Comparison of ENCODE assay signal across 30 cellular contexts in the genomic region with DNA sequence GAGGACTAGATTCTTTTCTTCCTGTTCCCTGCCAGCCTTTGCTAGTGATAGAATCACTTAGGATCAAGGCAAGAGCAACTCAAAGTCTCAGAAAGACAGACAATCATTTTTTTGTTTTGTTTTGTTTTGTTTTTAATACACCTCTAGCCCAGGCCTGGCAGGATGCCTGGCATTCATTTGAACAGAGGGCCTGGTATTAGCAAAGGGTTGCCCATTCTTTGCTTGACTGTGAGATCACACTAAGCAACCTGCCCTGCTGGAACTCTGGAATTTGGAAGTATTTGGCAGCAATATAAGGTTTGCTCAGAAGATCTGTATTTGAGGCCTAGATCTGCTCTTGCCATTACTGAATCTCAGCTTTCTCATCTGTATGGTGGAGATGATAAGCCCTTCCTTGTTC. TPM values are rescaled to one million over a fixed set of nuclear protein-coding genes. Genes with fewer than 3 reads are reported as not detected.
DNase-seq lines count a peak whose midpoint lies in the region; ATAC-seq and TF ChIP-seq lines count a peak whose summit lies in the region.
"Had no signal": no experiment of that assay in that cellular context is flagged by ENCODE, and none has a peak within 500 bp of the region (broad histone marks: within the 10 kb centered on the region; RNA-seq: fewer than 3 reads in every experiment).

No MANE protein-coding gene starts in this region.

- ATAC-seq in body of pancreas = no peak
- no peak for ATAC-seq in HG03469 (IDR thresholded peaks at IDR 0.05; ENCODE audit: unreplicated experiment)
- no peak for ATAC-seq in HG02884 (IDR thresholded peaks at IDR 0.05; ENCODE audit: unreplicated experiment)
- ATAC-seq in stimulated activated naive CD8-positive, alpha-beta T cell treated with anti-CD3 and anti-CD28 coated beads, Interleukin-15, Interleukin-2, amounts not matched to agents 100 U/mL and 50 U/mL, for 24 hours = no peak
- ATAC-seq: mucosa of descending colon; natural killer cell treated with Interleukin-12 subunit alpha and Interleukin-12 subunit beta and Interleukin-15 and Interleukin-18, amount 100 ng/mL, for 72 hours; stimulated activated memory B cell treated with anti-CD40 and anti-IgM and Interleukin-4, amounts not matched to agents 10 μg/mL and 1 μg/mL and 100 μg/mL, for 72 hours; WTC11 had no signal

- H3K9me3 ChIP-seq in body of pancreas (no peaks in the 10 kb centered on the region), esophagus muscularis mucosa (no peaks in the 10 kb centered on the region)
- H3K9me3 ChIP-seq: lower lobe of right lung, mucosa of descending colon, SK-N-SH had no signal

- DNase-seq in NCI-H2029 treated with DMSO at 0.1 percent for 48 hours (lab: John Stamatoyannopoulos, UW) = peak; percentile 9
- DNase-seq in NCI-H2029 (lab: John Stamatoyannopoulos, UW) = no peak
- peak; percentile 13 to 41 (median 24) for DNase-seq in body of pancreas
- peak; percentile 57 for DNase-seq in esophagus muscularis mucosa (ENCODE audit: extremely low spot score)
- DNase-seq in renal cortical epithelial cell (ENCODE audit: low read depth) = peak; percentile 1
- DNase-seq in stimulated activated naive CD8-positive, alpha-beta T cell treated with anti-CD3 and anti-CD28 coated beads, Interleukin-15, Interleukin-2, amounts not matched to agents 100 U/mL and 50 U/mL, for 24 hours = no peak
- DNase-seq: activated T-cell treated with anti-CD3 and anti-CD28 coated beads, Interleukin-2, amount 50 U/mL, for 48 hours; DMS53; H7; KG1; lower lobe of right lung; mucosa of descending colon; NCI-H1436; NCI-H510A treated with DMSO at 0.1 percent for 48 hours; occipital lobe; retina; SK-N-SH had no signal

- H3K27ac ChIP-seq in body of pancreas = peak overlapping the region in 2 of 4 donors; percentile 10 to 11
- no peak overlapping the region for H3K27ac ChIP-seq in esophagus muscularis mucosa (replicated peaks in 1 of 4)
- H3K27ac ChIP-seq: 22Rv1, epithelial cell of prostate, HL-60, lower lobe of right lung, skin epidermis had no signal

- H3K4me1 ChIP-seq in body of pancreas (no peaks in the 10 kb centered on the region), esophagus muscularis mucosa (no peaks in the 10 kb centered on the region)
- H3K4me1 ChIP-seq: lower lobe of right lung had no signal

- H3K36me3 ChIP-seq in body of pancreas (replicated peaks in 1 of 2; ENCODE audit: insufficient read depth in 1 of 2, low read depth in 2 of 2) (no peaks in the 10 kb centered on the region), esophagus muscularis mucosa (no peaks in the 10 kb centered on the region)
- H3K36me3 ChIP-seq: lower lobe of right lung had no signal

- TF ChIP-seq POLR2A in body of pancreas (IDR thresholded peaks at IDR 0.05) = no peak
- no peak for TF ChIP-seq POLR2A in esophagus muscularis mucosa (IDR thresholded peaks at IDR 0.05; ENCODE audit: low read depth)

- H3K27me3 ChIP-seq in body of pancreas (no peaks in the 10 kb centered on the region), esophagus muscularis mucosa (no peaks in the 10 kb centered on the region)

- H3K4me3 ChIP-seq in body of pancreas (no peak overlapping the region), esophagus muscularis mucosa (no peak overlapping the region)
- H3K4me3 ChIP-seq: lower lobe of right lung, mucosa of descending colon, skin epidermis had no signal

- TF ChIP-seq CTCF in body of pancreas (IDR thresholded peaks at IDR 0.05) (no peak), esophagus muscularis mucosa (IDR thresholded peaks at IDR 0.05) (no peak)

- intact Hi-C loops in body of pancreas (cut with DNase I) = no loop called here
- intact Hi-C loops in esophagus muscularis mucosa (cut with DNase I) = no loop called here

- TF ChIP-seq EP300 in esophagus muscularis mucosa (IDR thresholded peaks at IDR 0.05) = no peak

RNA-seq across cellular contexts. Expression of a gene that starts 21.8 kb away (rescaled TPM):
- total RNA-seq in body of pancreas (not detected), esophagus muscularis mucosa (not detected), renal cortical epithelial cell (not detected in 2 replicates)
- total RNA-seq: fibroblast of villous mesenchyme; kidney epithelial cell; natural killer cell treated with Interleukin-12 subunit alpha and Interleukin-12 subunit beta and Interleukin-15 and Interleukin-18, amount 100 ng/mL, for 72 hours; T-helper 1 cell treated with Interleukin-12 subunit alpha and Interleukin-12 subunit beta and Interleukin-4 antibody, amounts not matched to agents 30 ng/mL and 1 ng/mL, for 36 hours; urinary bladder; WTC11 had no signal

Comparison
In these comparisons a context has a peak if more than half of its experiments do, and no peak if none do; other contexts are left out.
1. DNase-seq: peak in NCI-H2029 treated with DMSO at 0.1 percent for 48 hours (single experiment), body of pancreas (4 of 4), esophagus muscularis mucosa (single experiment) and renal cortical epithelial cell (single experiment); none in NCI-H2029 (single experiment) and stimulated activated naive CD8-positive, alpha-beta T cell treated with anti-CD3 and anti-CD28 coated beads, Interleukin-15, Interleukin-2, amounts not matched to agents 100 U/mL and 50 U/mL, for 24 hours (single experiment).